ENCODE assay signal across 16 cellular contexts in the genomic region with DNA sequence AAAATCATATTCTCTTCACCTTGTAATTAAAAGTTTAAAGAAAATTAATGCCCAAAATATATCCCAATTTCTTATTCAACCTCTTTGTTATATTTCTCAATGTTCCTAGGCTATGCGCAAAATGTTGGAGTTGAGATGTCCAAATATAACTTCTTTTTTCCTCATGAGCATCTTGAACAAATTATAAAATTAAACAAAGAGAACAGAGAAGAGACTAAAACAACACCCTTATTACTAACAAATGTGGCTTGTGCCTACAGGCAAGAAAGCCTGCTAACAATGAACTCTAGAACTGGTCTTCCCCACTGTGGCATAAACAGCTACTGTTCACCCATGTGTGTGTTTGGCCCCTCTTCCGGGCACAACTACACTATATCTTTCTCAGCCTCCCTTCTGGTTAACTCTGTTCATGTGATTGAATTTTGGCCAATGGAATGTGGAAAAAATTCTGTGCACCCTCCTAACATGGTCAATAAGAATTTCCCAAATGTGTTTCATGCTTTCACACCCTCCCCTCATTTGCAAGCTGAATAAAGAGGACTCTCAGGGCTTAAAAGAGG.
"Had no signal": no experiment of that assay in that cellular context is flagged by ENCODE, and none has a peak within 500 bp of the region (broad histone marks: within the 10 kb centered on the region; RNA-seq: fewer than 3 reads in every experiment).

No MANE protein-coding gene starts in this region.

- H3K9me3 ChIP-seq: colonic mucosa, lower lobe of right lung, right atrium auricular region, suprapubic skin, transverse colon, uterus had no signal

- H3K4me3 ChIP-seq: colonic mucosa, lower lobe of right lung, right atrium auricular region, suprapubic skin, transverse colon, uterus had no signal

- H3K4me1 ChIP-seq: colonic mucosa, lower lobe of right lung, right atrium auricular region, transverse colon, uterus had no signal

- H3K36me3 ChIP-seq: brain microvascular endothelial cell, colonic mucosa, lower lobe of right lung, right atrium auricular region, suprapubic skin, transverse colon, uterus had no signal

- DNase-seq: activated CD4-positive, alpha-beta T cell treated with anti-CD3 and anti-CD28 coated beads, Interleukin-2, amount 50 U/mL, for 4 hours; activated naive CD4-positive, alpha-beta T cell; activated naive CD8-positive, alpha-beta T cell treated with anti-CD3 and anti-CD28 coated beads for 36 hours; brain microvascular endothelial cell; colonic mucosa; erythroblast; glutamatergic neuron; islet precursor cell; lower lobe of right lung; stimulated activated CD4-positive, alpha-beta T cell treated with anti-CD3 and anti-CD28 coated beads, Interleukin-2, amount 100 ng/mL, for 24 hours; stimulated activated naive CD8-positive, alpha-beta T cell treated with anti-CD3 and anti-CD28 coated beads, Interleukin-15, Interleukin-2, amounts not matched to agents 100 U/mL and 50 U/mL, for 24 hours; transverse colon; uterus had no signal

- ATAC-seq: lower lobe of right lung; stimulated activated naive CD8-positive, alpha-beta T cell treated with anti-CD3 and anti-CD28 coated beads, Interleukin-15, Interleukin-2, amounts not matched to agents 100 U/mL and 50 U/mL, for 24 hours had no signal

- FAIRE-seq: TTC549 had no signal

- H3K27me3 ChIP-seq: brain microvascular endothelial cell, colonic mucosa, right atrium auricular region, suprapubic skin, transverse colon, uterus had no signal
